ENCODE assay signal across 15 cellular contexts in the genomic region with DNA sequence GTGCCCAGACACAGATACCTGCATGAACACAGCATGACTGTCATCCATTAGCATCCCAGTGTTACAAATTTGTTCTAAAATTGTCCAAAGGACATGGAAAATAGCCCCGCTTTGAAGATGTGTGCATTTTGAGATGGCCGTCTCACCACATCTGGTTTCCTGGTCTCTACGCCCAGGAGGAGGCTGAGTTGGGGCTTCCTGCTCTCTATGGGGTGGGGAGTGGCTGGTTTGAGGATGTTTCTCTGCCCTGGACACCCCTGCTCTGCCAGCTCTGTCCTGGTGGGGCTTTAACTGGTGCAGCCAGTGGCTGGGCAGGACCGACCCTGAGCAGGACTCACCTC.
"Had no signal": no experiment of that assay in that cellular context is flagged by ENCODE, and none has a peak within 500 bp of the region (broad histone marks: within the 10 kb centered on the region; RNA-seq: fewer than 3 reads in every experiment).

No MANE protein-coding gene starts in this region.

- FAIRE-seq: frontal cortex, islet of Langerhans had no signal

- H3K4me3 Mint-ChIP-seq: naive thymus-derived CD4-positive, alpha-beta T cell; type B pancreatic cell had no signal

- H3K36me3 Mint-ChIP-seq: naive thymus-derived CD4-positive, alpha-beta T cell; type B pancreatic cell had no signal

- DNase-seq: activated CD4-positive, alpha-beta T cell treated with anti-CD3 and anti-CD28 coated beads for 4 hours; activated naive CD4-positive, alpha-beta T cell treated with Interleukin-2 at 50 U/mL for 16 hours; cortex of kidney; effector memory CD4-positive, alpha-beta T cell; heart left ventricle; nucleus accumbens; right lobe of liver; stimulated activated naive CD4-positive, alpha-beta T cell; substantia nigra; T-helper 9 cell had no signal

- H3K9me3 Mint-ChIP-seq: naive thymus-derived CD4-positive, alpha-beta T cell; type B pancreatic cell had no signal

- H3K4me1 ChIP-seq: prostate gland, right lobe of liver had no signal

- H3K9me3 ChIP-seq: heart left ventricle, prostate gland, right lobe of liver had no signal

- H3K27ac Mint-ChIP-seq: type B pancreatic cell had no signal

- H3K4me3 ChIP-seq: heart left ventricle, prostate gland, right lobe of liver had no signal

- H3K36me3 ChIP-seq: heart left ventricle, prostate gland, right lobe of liver had no signal

- H3K27me3 Mint-ChIP-seq: naive thymus-derived CD4-positive, alpha-beta T cell had no signal

- ATAC-seq: heart left ventricle; naive thymus-derived CD4-positive, alpha-beta T cell; right lobe of liver had no signal

- H3K27me3 ChIP-seq: heart left ventricle, right lobe of liver had no signal
